In genomic region chr9:123321874-123322770, GRCh38 we compare ENCODE assay signal across 1 cellular context.
TF ChIP-seq lines count a peak whose summit lies in the region.

No MANE protein-coding gene starts in this region.

TF ChIP-seq in GM12878, 131 proteins besides CTCF, POLR2A, EP300 and RAD21 (continued from another document):
- TF ChIP-seq RELB (IDR thresholded peaks at IDR 0.05; ENCODE audit: low read depth) (no peak), TARDBP (IDR thresholded peaks at IDR 0.05; ENCODE audit: borderline replicate concordance) (no peak), MEF2A (IDR thresholded peaks at IDR 0.05; ENCODE audit: insufficient read depth, low read depth, low read length) (peak; percentile 90), NRF1 (conservative IDR thresholded peaks at IDR 0.05; ENCODE audit: low read depth, low read length) (no peak), CREB1 (IDR thresholded peaks at IDR 0.05; ENCODE audit: low read depth) (no peak), WRNIP1 (IDR thresholded peaks at IDR 0.05; ENCODE audit: borderline replicate concordance, low read depth, low read length) (no peak), CEBPB (IDR thresholded peaks at IDR 0.05; ENCODE audit: borderline replicate concordance in 1 of 2, low read depth in 2 of 2, low read length in 2 of 2) (no peak), ELK1 (IDR thresholded peaks at IDR 0.05; ENCODE audit: low read depth, low read length) (no peak), PRDM15 (CRISPR knock-in tag; IDR thresholded peaks at IDR 0.05) (no peak), NR2F1 (conservative IDR thresholded peaks at IDR 0.05) (no peak), ZBTB33 (IDR thresholded peaks at IDR 0.05) (no peak), HSF1 (IDR thresholded peaks at IDR 0.05; ENCODE audit: low read depth, low read length) (no peak), PML (IDR thresholded peaks at IDR 0.05; ENCODE audit: low read length) (no peak), IKZF2 (IDR thresholded peaks at IDR 0.05) (peak in 1 of 2 experiments; percentile 48), BRCA1 (IDR thresholded peaks at IDR 0.05; ENCODE audit: low read depth, low read length) (no peak), ZNF24 (IDR thresholded peaks at IDR 0.05) (no peak), IKZF1 (conservative IDR thresholded peaks at IDR 0.05) (no peak), GATAD2B (conservative IDR thresholded peaks at IDR 0.05; ENCODE audit: low read depth) (no peak), SIN3A (IDR thresholded peaks at IDR 0.05; ENCODE audit: low read depth, low read length) (no peak), SMC3 (IDR thresholded peaks at IDR 0.05; ENCODE audit: borderline replicate concordance, low read length) (no peak), ZBED1 (IDR thresholded peaks at IDR 0.05; ENCODE audit: borderline replicate concordance) (no peak), PBX3 (IDR thresholded peaks at IDR 0.05; ENCODE audit: insufficient replicate concordance, low read depth, low read length) (no peak), POLR2AphosphoS2 (IDR thresholded peaks at IDR 0.05; ENCODE audit: low read depth, low read length) (no peak), CBX5 (IDR thresholded peaks at IDR 0.05; ENCODE audit: low read depth) (no peak), HDAC6 (IDR thresholded peaks at IDR 0.05; ENCODE audit: unreplicated experiment) (no peak), SUZ12 (IDR thresholded peaks at IDR 0.05; ENCODE audit: unreplicated experiment) (no peak), HDAC2 (IDR thresholded peaks at IDR 0.05) (no peak), MYC (IDR thresholded peaks at IDR 0.05; ENCODE audit: insufficient read depth, insufficient read length, insufficient replicate concordance, low read length, severe bottlenecking) (no peak), BMI1 (IDR thresholded peaks at IDR 0.05; ENCODE audit: borderline replicate concordance) (no peak), EZH2 (IDR thresholded peaks at IDR 0.05; ENCODE audit: borderline replicate concordance, control insufficient read depth, low read depth, low read length) (no peak), CBX3 (IDR thresholded peaks at IDR 0.05; ENCODE audit: borderline replicate concordance, low read depth) (no peak)
